ENCODE assay signal across 19 cellular contexts in the genomic region with DNA sequence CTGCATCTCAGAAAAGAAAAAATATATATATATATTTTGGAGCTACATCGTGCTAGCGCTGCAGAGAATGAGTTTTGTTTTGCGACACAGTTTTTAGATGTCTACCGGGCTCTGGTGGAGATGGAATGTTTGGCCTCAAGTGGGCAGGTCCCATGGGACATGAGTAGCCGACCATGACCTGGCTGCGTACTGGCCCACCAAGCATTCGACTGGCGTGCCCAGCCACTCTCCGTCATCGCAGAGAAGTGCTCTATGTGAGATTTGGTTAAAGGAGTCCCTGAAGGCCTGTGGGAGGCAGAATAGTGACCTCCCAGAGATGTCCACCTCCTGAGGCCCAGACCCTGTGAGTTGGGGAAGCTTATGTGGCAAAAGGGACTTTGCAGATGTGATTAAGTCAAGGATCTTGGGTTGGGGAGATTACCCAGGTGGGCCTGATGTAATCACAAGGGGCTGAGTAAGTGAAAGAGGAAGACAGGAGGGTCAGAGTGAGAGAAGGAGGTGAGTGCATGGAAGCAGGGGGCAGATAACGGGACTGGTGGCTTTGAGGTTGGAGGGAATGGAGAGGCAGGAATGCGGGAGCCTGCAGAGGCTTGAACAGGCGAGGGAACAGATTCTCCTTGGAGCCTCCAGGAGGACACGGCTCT. TPM values are rescaled to one million over a fixed set of nuclear protein-coding genes. Genes with fewer than 3 reads are reported as not detected.
"Had no signal": no experiment of that assay in that cellular context is flagged by ENCODE, and none has a peak within 500 bp of the region (broad histone marks: within the 10 kb centered on the region; RNA-seq: fewer than 3 reads in every experiment).

No MANE protein-coding gene starts in this region.

- H3K27ac Mint-ChIP-seq: activated CD4-positive, alpha-beta T cell treated with anti-CD3 and anti-CD28 coated beads, Interleukin-2, amount 10 ng/mL, durations not matched to agents 7 days and 5 days; activated naive CD8-positive, alpha-beta T cell treated with anti-CD3 and anti-CD28 coated beads for 36 hours; activated T-helper 1 cell treated with anti-CD3 and anti-CD28 coated beads, Interleukin-12 subunit alpha, Interleukin-12 subunit beta, Interleukin-2, Interleukin-4 antibody, amounts not matched to agents 30 ng/mL and 10 ng/mL and 1 ng/mL, durations not matched to agents 14 hours and 24 hours and 36 hours; brain; natural killer cell; T-helper 1 cell treated with Interleukin-12 subunit alpha and Interleukin-12 subunit beta and Interleukin-4 antibody, amounts not matched to agents 30 μg/mL and 1 μg/mL, for 36 hours had no signal

- H3K4me1 Mint-ChIP-seq: activated CD4-positive, alpha-beta T cell treated with anti-CD3 and anti-CD28 coated beads, Interleukin-2, amount 10 ng/mL, durations not matched to agents 7 days and 5 days; brain; natural killer cell had no signal

- FAIRE-seq: TTC549 had no signal

- H3K4me1 ChIP-seq: foreskin keratinocyte, left ventricle myocardium inferior, prostate gland, stomach, upper lobe of right lung had no signal

- H3K27ac ChIP-seq: foreskin keratinocyte, left ventricle myocardium inferior, prostate gland, thoracic aorta, upper lobe of right lung had no signal

- H3K9me3 ChIP-seq: prostate gland, thoracic aorta, upper lobe of right lung had no signal

- H3K36me3 ChIP-seq: left ventricle myocardium inferior, prostate gland, stomach, thoracic aorta, upper lobe of right lung had no signal

- H3K4me3 Mint-ChIP-seq: activated CD4-positive, alpha-beta T cell treated with anti-CD3 and anti-CD28 coated beads, Interleukin-2, amount 10 ng/mL, durations not matched to agents 7 days and 5 days; activated naive CD8-positive, alpha-beta T cell treated with anti-CD3 and anti-CD28 coated beads for 36 hours; activated T-helper 1 cell treated with anti-CD3 and anti-CD28 coated beads, Interleukin-12 subunit alpha, Interleukin-12 subunit beta, Interleukin-2, Interleukin-4 antibody, amounts not matched to agents 30 ng/mL and 10 ng/mL and 1 ng/mL, durations not matched to agents 14 hours and 24 hours and 36 hours; brain; natural killer cell; T-helper 1 cell treated with Interleukin-12 subunit alpha and Interleukin-12 subunit beta and Interleukin-4 antibody, amounts not matched to agents 30 μg/mL and 1 μg/mL, for 36 hours had no signal

- H3K9me3 Mint-ChIP-seq: activated CD4-positive, alpha-beta T cell treated with anti-CD3 and anti-CD28 coated beads, Interleukin-2, amount 10 ng/mL, durations not matched to agents 7 days and 5 days; activated naive CD8-positive, alpha-beta T cell treated with anti-CD3 and anti-CD28 coated beads for 36 hours; activated T-helper 1 cell treated with anti-CD3 and anti-CD28 coated beads, Interleukin-12 subunit alpha, Interleukin-12 subunit beta, Interleukin-2, Interleukin-4 antibody, amounts not matched to agents 30 ng/mL and 10 ng/mL and 1 ng/mL, durations not matched to agents 14 hours and 24 hours and 36 hours; natural killer cell; T-helper 1 cell treated with Interleukin-12 subunit alpha and Interleukin-12 subunit beta and Interleukin-4 antibody, amounts not matched to agents 30 μg/mL and 1 μg/mL, for 36 hours had no signal

- DNase-seq: activated CD4-positive, alpha-beta T cell treated with anti-CD3 and anti-CD28 coated beads, Interleukin-2, amount 10 ng/mL, durations not matched to agents 7 days and 5 days; activated naive CD8-positive, alpha-beta T cell treated with anti-CD3 and anti-CD28 coated beads for 36 hours; cerebellar nuclear complex; effector memory CD4-positive, alpha-beta T cell; foreskin keratinocyte; glutamatergic neuron; natural killer cell; occipital lobe; stimulated activated CD4-positive, alpha-beta T cell treated with anti-CD3 and anti-CD28 coated beads, Interleukin-4, amount 100 ng/mL, for 24 hours; stomach had no signal

- H3K36me3 Mint-ChIP-seq: brain, natural killer cell had no signal

- H3K4me3 ChIP-seq: left ventricle myocardium inferior, prostate gland, upper lobe of right lung had no signal

- ATAC-seq: foreskin keratinocyte had no signal

RNA-seq across cellular contexts. Expression of a gene that starts 0.8 kb away (rescaled TPM):
- total RNA-seq: activated CD4-positive, alpha-beta T cell treated with anti-CD3 and anti-CD28 coated beads, Interleukin-2, amount 10 ng/mL, durations not matched to agents 7 days and 5 days; activated naive CD8-positive, alpha-beta T cell treated with anti-CD3 and anti-CD28 coated beads for 36 hours; activated T-helper 1 cell treated with anti-CD3 and anti-CD28 coated beads, Interleukin-12 subunit alpha, Interleukin-12 subunit beta, Interleukin-2, Interleukin-4 antibody, amounts not matched to agents 30 ng/mL and 10 ng/mL and 1 ng/mL, durations not matched to agents 14 hours and 24 hours and 36 hours; foreskin keratinocyte; kidney epithelial cell had no signal
- polyA plus RNA-seq: foreskin keratinocyte had no signal

RNA-seq across cellular contexts. Expression of a gene that starts 31.7 kb away (rescaled TPM):
- total RNA-seq: activated CD4-positive, alpha-beta T cell treated with anti-CD3 and anti-CD28 coated beads, Interleukin-2, amount 10 ng/mL, durations not matched to agents 7 days and 5 days; activated T-helper 1 cell treated with anti-CD3 and anti-CD28 coated beads, Interleukin-12 subunit alpha, Interleukin-12 subunit beta, Interleukin-2, Interleukin-4 antibody, amounts not matched to agents 30 ng/mL and 10 ng/mL and 1 ng/mL, durations not matched to agents 14 hours and 24 hours and 36 hours; foreskin keratinocyte; kidney epithelial cell; occipital lobe had no signal
- polyA plus RNA-seq: foreskin keratinocyte had no signal
